ENCODE assay signal across 11 cellular contexts in the genomic region with DNA sequence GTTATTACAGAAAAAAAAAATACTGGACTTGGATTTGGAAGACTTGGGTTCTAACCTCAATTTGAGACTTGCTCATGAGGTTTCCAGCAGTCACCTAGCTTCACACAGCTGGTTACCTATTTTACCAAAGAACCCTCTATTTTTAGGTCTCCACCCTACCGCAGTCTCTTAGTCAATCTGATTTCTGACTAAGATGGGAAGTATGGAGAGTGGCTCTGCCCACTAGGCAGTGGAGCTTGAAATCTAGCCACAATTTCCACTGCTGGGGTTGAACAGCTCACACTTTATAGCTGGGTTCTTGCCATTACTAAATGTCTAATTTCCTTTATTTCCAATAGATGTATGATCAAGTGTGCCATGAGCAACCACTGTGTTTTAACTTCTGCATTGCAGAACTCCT.
A peak's percentile ranks its signal among the peaks of the same experiment; 100 is the strongest.
DNase-seq lines count a peak whose midpoint lies in the region; ATAC-seq lines count a peak whose summit lies in the region.
"Had no signal": no experiment of that assay in that cellular context is flagged by ENCODE, and none has a peak within 500 bp of the region (broad histone marks: within the 10 kb centered on the region; RNA-seq: fewer than 3 reads in every experiment).

No MANE protein-coding gene starts in this region.

- ATAC-seq in GM18868 (IDR thresholded peaks at IDR 0.05; ENCODE audit: unreplicated experiment) = peak; percentile 92
- ATAC-seq in GM21825 (IDR thresholded peaks at IDR 0.05; ENCODE audit: unreplicated experiment) = peak; percentile 83
- peak; percentile 67 for ATAC-seq in HG03439 (IDR thresholded peaks at IDR 0.05; ENCODE audit: unreplicated experiment)

- peak; percentile 14 for DNase-seq in iris pigment epithelial cell (ENCODE audit: low read depth)
- DNase-seq in NCI-H82 (lab: John Stamatoyannopoulos, UW) = no peak
- DNase-seq in superior temporal gyrus (ENCODE audit: extremely low spot score) = no peak
- DNase-seq in NCI-H1694 treated with DMSO at 0.1 percent for 48 hours (lab: John Stamatoyannopoulos, UW) = no peak
- DNase-seq in medulla oblongata (ENCODE audit: extremely low spot score) = no peak
- DNase-seq: activated CD4-positive, CD25-positive, alpha-beta regulatory T cell; effector memory CD4-positive, alpha-beta T cell; islet precursor cell had no signal
